Comparison of ENCODE assay signal across 10 cellular contexts in genomic region chr1:232226197-232226681, GRCh38.
DNase-seq lines count a peak whose midpoint lies in the region; ATAC-seq, FAIRE-seq and TF ChIP-seq lines count a peak whose summit lies in the region.
"Had no signal": no experiment of that assay in that cellular context is flagged by ENCODE, and none has a peak within 500 bp of the region (broad histone marks: within the 10 kb centered on the region; RNA-seq: fewer than 3 reads in every experiment).

No MANE protein-coding gene starts in this region.

- H3K4me1 ChIP-seq in fibroblast of lung (ENCODE audit: control insufficient read depth, extremely low read depth, insufficient read depth, low read length) (no peaks in the 10 kb centered on the region), vagina (peaks cover 14% of the 10 kb centered on the region)

- FAIRE-seq in urothelium cell line (lab: Jason Lieb, UNC), result no peak
- FAIRE-seq: GM18507 had no signal

- no peak overlapping the region for H2AFZ ChIP-seq in fibroblast of lung (ENCODE audit: low read length)

- no peaks in the 10 kb centered on the region for H3K27me3 ChIP-seq in fibroblast of lung (ENCODE audit: control insufficient read depth, insufficient read depth, low read length)
- no peaks in the 10 kb centered on the region for H3K27me3 ChIP-seq in vagina

- no peak overlapping the region for H3K9ac ChIP-seq in fibroblast of lung (ENCODE audit: insufficient read depth, low read length)

- no peak overlapping the region for H3K4me2 ChIP-seq in fibroblast of lung (ENCODE audit: extremely low read depth, insufficient read depth, low read length)

- no peaks in the 10 kb centered on the region for H3K9me3 ChIP-seq in fibroblast of lung (ENCODE audit: control insufficient read depth, insufficient read depth, low read depth, low read length)
- no peaks in the 10 kb centered on the region for H3K9me3 ChIP-seq in vagina

- intact Hi-C loops in vagina (cut with DNase I), result no loop called here

- H3K36me3 ChIP-seq in fibroblast of lung (ENCODE audit: control insufficient read depth, insufficient read depth, low read length) (no peaks in the 10 kb centered on the region), vagina (no peaks in the 10 kb centered on the region)

- TF ChIP-seq POLR2A in vagina (IDR thresholded peaks at IDR 0.05), result no peak

- H3K79me2 ChIP-seq in fibroblast of lung (ENCODE audit: control insufficient read depth, insufficient read depth, low read length), result no peaks in the 10 kb centered on the region

- H3K27ac ChIP-seq in fibroblast of lung (ENCODE audit: insufficient read depth, low read length), result no peak overlapping the region
- no peak overlapping the region for H3K27ac ChIP-seq in vagina

- H3K4me3 ChIP-seq in fibroblast of lung (replicated peaks in 1 of 4; ENCODE audit: control extremely low read depth in 1 of 4, insufficient read depth in 1 of 4, low read depth in 3 of 4, low read length in 4 of 4), result no peak overlapping the region
- no peak overlapping the region for H3K4me3 ChIP-seq in vagina

- H4K20me1 ChIP-seq in fibroblast of lung (ENCODE audit: control insufficient read depth, extremely low read depth, insufficient read depth, low read length), result no peaks in the 10 kb centered on the region

- peak; percentile 18 for DNase-seq in stimulated activated CD4-positive, alpha-beta T cell treated with anti-CD3 and anti-CD28 coated beads, Interleukin-1b, Interleukin-23, amount 100 ng/mL, for 48 hours
- no peak for DNase-seq in stimulated activated CD4-positive, alpha-beta T cell treated with anti-CD3 and anti-CD28 coated beads, Interleukin-4, amount 100 ng/mL, for 1 hour
- peak; percentile 90 for DNase-seq in RPMI8226
- peak; percentile 69 to 81 for DNase-seq in fibroblast of lung (ENCODE audit: low read depth in 2 of 2)
- peak; percentile 63 for DNase-seq in urothelium cell line (ENCODE audit: low spot score)
- DNase-seq in vagina (ENCODE audit: extremely low spot score in 2 of 2), result no peak
- DNase-seq: activated T-cell treated with anti-CD3 and anti-CD28 coated beads, Interleukin-2, amount 50 U/mL, for 4 hours had no signal

- ATAC-seq in GM19452 (IDR thresholded peaks at IDR 0.05; ENCODE audit: unreplicated experiment) (no peak), GM18520 (IDR thresholded peaks at IDR 0.05; ENCODE audit: unreplicated experiment) (no peak)

- no peak for TF ChIP-seq CTCF in fibroblast of lung (conservative IDR thresholded peaks at IDR 0.05 in 1 of 2, IDR thresholded peaks at IDR 0.05 in 1 of 2; ENCODE audit: low read depth in 1 of 2, low read length in 2 of 2)
- TF ChIP-seq CTCF in vagina (IDR thresholded peaks at IDR 0.05), result no peak

Comparison
In these comparisons a context has a peak if more than half of its experiments do, and no peak if none do; other contexts are left out.
1. DNase-seq: peak in stimulated activated CD4-positive, alpha-beta T cell treated with anti-CD3 and anti-CD28 coated beads, Interleukin-1b, Interleukin-23, amount 100 ng/mL, for 48 hours (single experiment), RPMI8226 (single experiment), fibroblast of lung (2 of 2) and urothelium cell line (single experiment); none in stimulated activated CD4-positive, alpha-beta T cell treated with anti-CD3 and anti-CD28 coated beads, Interleukin-4, amount 100 ng/mL, for 1 hour (single experiment) and vagina (0 of 2).